24 cellular contexts compared by ENCODE assay signal in genomic region chr11:111411456-111411855, GRCh38. TPM values are rescaled to one million over a fixed set of nuclear protein-coding genes. Genes with fewer than 3 reads are reported as not detected.
"Had no signal": no experiment of that assay in that cellular context is flagged by ENCODE, and none has a peak within 500 bp of the region (broad histone marks: within the 10 kb centered on the region; RNA-seq: fewer than 3 reads in every experiment).

No MANE protein-coding gene starts in this region.

- H3K27ac ChIP-seq: epithelial cell of prostate, esophagus muscularis mucosa, gastrocnemius medialis, heart right ventricle, neutrophil, psoas muscle, spleen had no signal

- H3K27ac Mint-ChIP-seq: dendritic cell treated with granulocyte-macrophage colony-stimulating factor and Interleukin-4, amounts not matched to agents 40 ng/mL and 50 ng/mL, for 4 days; effector memory CD8-positive, alpha-beta T cell; nephron progenitor cell had no signal

- H3K27me3 Mint-ChIP-seq: dendritic cell treated with granulocyte-macrophage colony-stimulating factor and Interleukin-4, amounts not matched to agents 40 ng/mL and 50 ng/mL, for 4 days; naive thymus-derived CD4-positive, alpha-beta T cell had no signal

- H3K9me3 ChIP-seq: esophagus muscularis mucosa, gastrocnemius medialis, heart right ventricle, neutrophil, psoas muscle, spleen had no signal

- H3K9me3 Mint-ChIP-seq: effector memory CD8-positive, alpha-beta T cell; nephron progenitor cell had no signal

- DNase-seq: effector memory CD8-positive, alpha-beta T cell; gastrocnemius medialis; heart right ventricle; hypothalamus; kidney glomerular epithelial cell; naive thymus-derived CD4-positive, alpha-beta T cell; nephron progenitor cell; psoas muscle; retina; spleen; stimulated activated CD4-positive, alpha-beta T cell treated with anti-CD3 and anti-CD28 coated beads, Interleukin-15, amount 100 ng/mL, for 24 hours; stimulated activated CD4-positive, alpha-beta T cell treated with anti-CD3 and anti-CD28 coated beads, Interleukin-1b, Interleukin-23, amount 100 ng/mL, for 48 hours; stimulated activated CD4-positive, alpha-beta T cell treated with anti-CD3 and anti-CD28 coated beads, Interleukin-4, amount 100 ng/mL, for 24 hours; stimulated activated naive CD4-positive, alpha-beta T cell; trophoblast cell had no signal

- H3K4me3 Mint-ChIP-seq: dendritic cell treated with granulocyte-macrophage colony-stimulating factor and Interleukin-4, amounts not matched to agents 40 ng/mL and 50 ng/mL, for 4 days; effector memory CD8-positive, alpha-beta T cell; naive thymus-derived CD4-positive, alpha-beta T cell; nephron progenitor cell had no signal

- H3K27me3 ChIP-seq: esophagus muscularis mucosa, gastrocnemius medialis, spleen had no signal

- ATAC-seq: effector memory CD8-positive, alpha-beta T cell; gastrocnemius medialis; heart right ventricle; naive thymus-derived CD4-positive, alpha-beta T cell; psoas muscle; sciatic nerve had no signal

- H3K36me3 ChIP-seq: esophagus muscularis mucosa, gastrocnemius medialis, heart right ventricle, neutrophil, spleen had no signal

- H3K4me1 ChIP-seq: heart right ventricle had no signal

- H3K4me3 ChIP-seq: esophagus muscularis mucosa, gastrocnemius medialis, heart right ventricle, psoas muscle, spleen had no signal

RNA-seq across cellular contexts. Expression of gene POU2AF1, which starts 32.4 kb away (rescaled TPM):
- total RNA-seq: fibroblast of villous mesenchyme, lung microvascular endothelial cell, osteoblast, skeletal muscle tissue had no signal
